30 cellular contexts compared by ENCODE assay signal in the genomic region with DNA sequence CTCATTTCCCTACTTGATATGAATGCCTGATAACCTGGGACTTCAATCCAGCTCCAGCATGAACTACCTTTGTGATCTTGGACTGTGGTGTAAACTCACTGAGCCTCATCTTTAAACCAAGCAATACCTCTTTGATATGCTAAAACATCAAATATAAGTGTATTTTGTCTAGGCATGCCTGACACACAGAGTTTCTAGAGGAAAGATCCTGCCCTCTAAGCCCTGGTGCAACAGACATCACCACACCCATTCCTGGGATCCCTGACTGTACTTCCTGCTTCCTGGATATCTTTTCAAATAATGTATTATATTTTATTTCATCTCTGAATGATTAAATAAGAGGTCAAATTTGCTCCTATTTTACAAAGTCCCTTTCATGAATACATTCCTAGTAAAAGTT. TPM values are rescaled to one million over a fixed set of nuclear protein-coding genes. Genes with fewer than 3 reads are reported as not detected.
DNase-seq lines count a peak whose midpoint lies in the region; ATAC-seq, FAIRE-seq and TF ChIP-seq lines count a peak whose summit lies in the region.
"Had no signal": no experiment of that assay in that cellular context is flagged by ENCODE, and none has a peak within 500 bp of the region (broad histone marks: within the 10 kb centered on the region; RNA-seq: fewer than 3 reads in every experiment).

No MANE protein-coding gene starts in this region.

- peak overlapping the region; percentile 50 to 63; a peak in 3 of 4 replicates for H4K8ac ChIP-seq in IMR-90 (ENCODE audit: low read depth in 2 of 2, low read length in 2 of 2)

- peak overlapping the region; percentile 79; the same call in 1 of the 2 replicates for H2BK120ac ChIP-seq in IMR-90 (ENCODE audit: low read depth, low read length)

- H3K27me3 ChIP-seq in IMR-90 (ENCODE audit: control insufficient read depth, insufficient read depth, low read length) (no peaks in the 10 kb centered on the region), bronchial epithelial cell (ENCODE audit: control insufficient read depth, insufficient read depth, low read length) (no peaks in the 10 kb centered on the region), keratinocyte (ENCODE audit: control insufficient read depth, extremely low read depth, insufficient read depth, low read length) (no peaks in the 10 kb centered on the region)
- H3K27me3 ChIP-seq: Peyer's patch, SJSA1, testis had no signal

- H2BK15ac ChIP-seq in IMR-90 (ENCODE audit: low read depth, low read length): peak overlapping the region; percentile 95; the same call in 2 of the 3 replicates

- CTCF ChIA-PET in Calu3 (lab: Charles Lee): interaction anchor here (2.0 kb wide), 1 partner anchor 76 kb away, joined by 8 read pairs; no protein-coding TSS in a partner anchor
- CTCF ChIA-PET in IMR-90 (lab: Yijun Ruan, JAX): no interaction called here

- H3K27ac Mint-ChIP-seq in Calu3 (ENCODE audit: unreplicated experiment): peak overlapping the region; percentile 94
- H3K27ac Mint-ChIP-seq: activated CD8-positive, alpha-beta T cell treated with anti-CD3 and anti-CD28 coated beads, Interleukin-2, amount 10 ng/mL, durations not matched to agents 7 days and 5 days; activated naive CD8-positive, alpha-beta T cell treated with anti-CD3 and anti-CD28 coated beads, Interleukin-2, amount 50 U/mL, for 24 hours; memory B cell; stimulated activated naive B cell treated with anti-CD40 and anti-IgM and Interleukin-4, amounts not matched to agents 10 μg/mL and 1 μg/mL and 100 μg/mL, for 72 hours; T-cell had no signal

- dilution Hi-C loops in IMR-90 (cut with HindIII; ENCODE audit: low sequenced_read_pairs, unreplicated experiment) (no loop called here), keratinocyte (cut with MboI; ENCODE audit: extremely low pct_ligation_motif_present, low sequenced_read_pairs) (no loop called here)

- no peak overlapping the region for H4K5ac ChIP-seq in IMR-90 (ENCODE audit: low read depth, low read length)

- peak overlapping the region; percentile 97 for H2BK5ac ChIP-seq in IMR-90 (ENCODE audit: low read depth, low read length, poor library complexity, severe bottlenecking)

- H3K4me3 ChIP-seq in IMR-90 (ENCODE audit: insufficient read depth, low read depth, low read length): no peak overlapping the region
- H3K4me3 ChIP-seq in bronchial epithelial cell (ENCODE audit: low read depth, low read length): no peak overlapping the region
- no peak overlapping the region for H3K4me3 ChIP-seq in keratinocyte (ENCODE audit: control insufficient read depth in 2 of 3, extremely low read depth in 1 of 3, insufficient read depth in 2 of 3, low read depth in 1 of 3, low read length in 3 of 3)
- H3K4me3 ChIP-seq: Peyer's patch, SJSA1, testis had no signal

- in situ Hi-C loops in IMR-90 (cut with MboI; ENCODE audit: low sequenced_read_pairs): no loop called here

- peak overlapping the region; percentile 5; the same call in 1 of the 2 replicates for H3K18ac ChIP-seq in IMR-90 (ENCODE audit: low read depth, low read length)

- intact Hi-C loops in Calu3 (cut with micrococcal nuclease; ENCODE audit: unreplicated experiment): loop anchor here (2.0 kb wide), 2 partner anchors 34 to 72 kb away; no protein-coding TSS in a partner anchor
- intact Hi-C loops in IMR-90 (cut with micrococcal nuclease): no loop called here

- H3K4me1 Mint-ChIP-seq in Calu3 (ENCODE audit: low read depth, unreplicated experiment): peaks cover 54% of the 10 kb centered on the region

- no peak overlapping the region for H3K56ac ChIP-seq in IMR-90 (ENCODE audit: extremely low read depth, insufficient read depth, low read length)

- H2AK5ac ChIP-seq in IMR-90 (ENCODE audit: low read depth, low read length): peak overlapping the region; percentile 70

- peak overlapping the region; percentile 38 for H3K14ac ChIP-seq in IMR-90 (replicated peaks; ENCODE audit: low read depth, low read length)

- peaks cover 16 to 29% of the 10 kb centered on the region in 2 experiments for H3K79me1 ChIP-seq in IMR-90 (ENCODE audit: low read depth in 1 of 2, low read length in 2 of 2)

- H2BK20ac ChIP-seq in IMR-90 (ENCODE audit: low read depth, low read length): peak overlapping the region; percentile 82; the same call in 1 of the 2 replicates

- peaks cover 67% of the 10 kb centered on the region for H3K36me3 Mint-ChIP-seq in Calu3 (ENCODE audit: insufficient read depth, unreplicated experiment)

- no peaks in the 10 kb centered on the region for H4K20me1 ChIP-seq in IMR-90 (ENCODE audit: insufficient read depth, low read length)
- H4K20me1 ChIP-seq in keratinocyte (ENCODE audit: control insufficient read depth, extremely low read depth, insufficient read depth, low read length): no peaks in the 10 kb centered on the region

- no peaks in the 10 kb centered on the region for H3K9me3 ChIP-seq in IMR-90 (ENCODE audit: control insufficient read depth, insufficient read depth, low read length)
- no peaks in the 10 kb centered on the region for H3K9me3 ChIP-seq in keratinocyte (ENCODE audit: control insufficient read depth, low read depth, low read length)
- H3K9me3 ChIP-seq: Peyer's patch, SJSA1, testis had no signal

- POLR2A ChIA-PET in IMR-90 (lab: Charles Lee; ENCODE audit: unreplicated experiment): no interaction called here

- H3K4me1 ChIP-seq in IMR-90 (ENCODE audit: control insufficient read depth, insufficient read depth, low read length) (peaks cover 5% of the 10 kb centered on the region; the same call in 1 of the 2 replicates), keratinocyte (ENCODE audit: control insufficient read depth, extremely low read depth, insufficient read depth, low read length) (peaks cover 32% of the 10 kb centered on the region)
- H3K4me1 ChIP-seq: Peyer's patch, testis had no signal

- TF ChIP-seq RAD21 in IMR-90 (IDR thresholded peaks at IDR 0.05; ENCODE audit: low read length): no peak

- H3K9ac ChIP-seq in IMR-90 (ENCODE audit: low read depth, low read length) (no peak overlapping the region), keratinocyte (ENCODE audit: control insufficient read depth, extremely low read depth, insufficient read depth, low read length) (no peak overlapping the region)

- H3K9me1 ChIP-seq in IMR-90 (ENCODE audit: insufficient read depth, low read length) (peaks cover 3% of the 10 kb centered on the region; the same call in 1 of the 2 replicates), keratinocyte (ENCODE audit: control insufficient read depth, extremely low read depth, insufficient read depth, low read length) (no peaks in the 10 kb centered on the region)

- H3K4me3 Mint-ChIP-seq in Calu3 (ENCODE audit: low read depth, unreplicated experiment): no peak overlapping the region
- H3K4me3 Mint-ChIP-seq: activated CD8-positive, alpha-beta T cell treated with anti-CD3 and anti-CD28 coated beads, Interleukin-2, amount 10 ng/mL, durations not matched to agents 7 days and 5 days; activated naive CD8-positive, alpha-beta T cell treated with anti-CD3 and anti-CD28 coated beads, Interleukin-2, amount 50 U/mL, for 24 hours; memory B cell; stimulated activated naive B cell treated with anti-CD40 and anti-IgM and Interleukin-4, amounts not matched to agents 10 μg/mL and 1 μg/mL and 100 μg/mL, for 72 hours; T-cell had no signal

- H3K27ac ChIP-seq in IMR-90 (ENCODE audit: insufficient read depth, low read length) (no peak overlapping the region), keratinocyte (ENCODE audit: control insufficient read depth, insufficient read depth, low read length) (peak overlapping the region; percentile 89)
- H3K27ac ChIP-seq: Peyer's patch, testis had no signal

- TF ChIP-seq CTCF in Calu3 (IDR thresholded peaks at IDR 0.05; ENCODE audit: unreplicated experiment) (no peak), IMR-90 (conservative IDR thresholded peaks at IDR 0.05; ENCODE audit: low read depth, low read length) (no peak), bronchial epithelial cell (IDR thresholded peaks at IDR 0.05; ENCODE audit: insufficient read depth, low read length, severe bottlenecking) (no peak), keratinocyte (optimal IDR thresholded peaks at IDR 0.05 in 1 of 3, IDR thresholded peaks at IDR 0.05 in 1 of 3, conservative IDR thresholded peaks at IDR 0.05 in 1 of 3; ENCODE audit: extremely low read depth in 1 of 3, insufficient read depth in 2 of 3, low read length in 3 of 3) (no peak), omental fat pad (IDR thresholded peaks at IDR 0.05) (no peak)

- BruUV-seq in Calu3 (replicated peaks; lab: Mats Ljungman, UMichigan) (no TSS peak), IMR-90 (replicated peaks; lab: Mats Ljungman, UMichigan) (no TSS peak)

- H3K23ac ChIP-seq in IMR-90 (ENCODE audit: low read depth, low read length): peak overlapping the region; percentile 79

- H3K36me3 ChIP-seq in IMR-90 (ENCODE audit: control insufficient read depth, insufficient read depth, low read length) (no peaks in the 10 kb centered on the region), bronchial epithelial cell (ENCODE audit: control insufficient read depth, insufficient read depth, low read length) (no peaks in the 10 kb centered on the region), keratinocyte (ENCODE audit: control insufficient read depth in 2 of 2, extremely low read depth in 1 of 2, insufficient read depth in 2 of 2, low read length in 2 of 2) (no peaks in the 10 kb centered on the region)
- H3K36me3 ChIP-seq: Peyer's patch, SJSA1 had no signal

- H2AFZ ChIP-seq in IMR-90 (replicated peaks; ENCODE audit: low read length, poor library complexity): no peak overlapping the region
- H2AFZ ChIP-seq in keratinocyte (ENCODE audit: control insufficient read depth, low read length): peak overlapping the region; percentile 88

- no peak for ATAC-seq in IMR-90 (ENCODE audit: low read depth)
- no peak for ATAC-seq in HG03432 (IDR thresholded peaks at IDR 0.05; ENCODE audit: unreplicated experiment)
- ATAC-seq in omental fat pad (ENCODE audit: low FRiP score): no peak
- ATAC-seq: activated CD8-positive, alpha-beta T cell treated with anti-CD3 and anti-CD28 coated beads, Interleukin-2, amount 10 ng/mL, durations not matched to agents 7 days and 5 days; activated naive CD8-positive, alpha-beta T cell treated with anti-CD3 and anti-CD28 coated beads, Interleukin-2, amount 50 U/mL, for 24 hours; naive thymus-derived CD8-positive, alpha-beta T cell; stimulated activated naive B cell treated with anti-CD40 and anti-IgM and Interleukin-4, amounts not matched to agents 10 μg/mL and 1 μg/mL and 100 μg/mL, for 72 hours; T-cell had no signal

- peak overlapping the region; percentile 54 for H3K4ac ChIP-seq in IMR-90 (ENCODE audit: low read depth, low read length)

- no peaks in the 10 kb centered on the region for H3K9me3 Mint-ChIP-seq in Calu3 (ENCODE audit: low read depth, unreplicated experiment)
- H3K9me3 Mint-ChIP-seq: naive thymus-derived CD8-positive, alpha-beta T cell; T-cell had no signal

- peak overlapping the region; percentile 44 for H2AK9ac ChIP-seq in IMR-90 (replicated peaks; ENCODE audit: low read depth, low read length, poor library complexity)

- H3K4me2 ChIP-seq in IMR-90 (ENCODE audit: low read depth, low read length) (no peak overlapping the region), keratinocyte (ENCODE audit: control insufficient read depth, extremely low read depth, insufficient read depth, low read depth, low read length) (peak overlapping the region; percentile 69)

- no peaks in the 10 kb centered on the region for H3K27me3 Mint-ChIP-seq in Calu3 (ENCODE audit: unreplicated experiment)
- H3K27me3 Mint-ChIP-seq: activated naive CD8-positive, alpha-beta T cell treated with anti-CD3 and anti-CD28 coated beads, Interleukin-2, amount 50 U/mL, for 24 hours; memory B cell; naive thymus-derived CD8-positive, alpha-beta T cell; stimulated activated naive B cell treated with anti-CD40 and anti-IgM and Interleukin-4, amounts not matched to agents 10 μg/mL and 1 μg/mL and 100 μg/mL, for 72 hours; T-cell had no signal

- no peak for FAIRE-seq in bronchial epithelial cell (lab: Jason Lieb, UNC)
- peak; percentile 75 for FAIRE-seq in keratinocyte (lab: Jason Lieb, UNC)
- FAIRE-seq: TTC549 had no signal

- peak overlapping the region; percentile 21; the same call in 1 of the 2 replicates for H4K91ac ChIP-seq in IMR-90 (ENCODE audit: insufficient read depth, low read depth, low read length)

- no peak for TF ChIP-seq POLR2A in IMR-90 (IDR thresholded peaks at IDR 0.05; ENCODE audit: low read depth, low read length)

- no peaks in the 10 kb centered on the region for H3K79me2 ChIP-seq in keratinocyte (ENCODE audit: control insufficient read depth, insufficient read depth, low read length)

- DNase-seq in Calu3: peak; percentile 17
- DNase-seq in IMR-90: no peak
- peak; percentile 92 for DNase-seq in bronchial epithelial cell (ENCODE audit: low read depth)
- DNase-seq in keratinocyte (ENCODE audit: low read depth, low spot score): no peak
- no peak for DNase-seq in NCI-H446 (lab: John Stamatoyannopoulos, UW)
- no peak for DNase-seq in omental fat pad (ENCODE audit: low spot score)
- no peak for DNase-seq in RPMI8226
- DNase-seq: activated CD4-positive, CD25-positive, alpha-beta regulatory T cell treated with anti-CD3 and anti-CD28 coated beads, Interleukin-2, amount 50 U/mL, for 72 hours; activated CD8-positive, alpha-beta T cell treated with anti-CD3 and anti-CD28 coated beads, Interleukin-2, amount 10 ng/mL, durations not matched to agents 7 days and 5 days; activated gamma-delta T cell treated with Interleukin-2 at 50 U/mL for 16 hours; activated naive CD8-positive, alpha-beta T cell treated with anti-CD3 and anti-CD28 coated beads, Interleukin-2, amount 50 U/mL, for 24 hours; activated T-cell treated with anti-CD3 and anti-CD28 coated beads for 4 hours; C1 segment of cervical spinal cord; kidney glomerular epithelial cell; MM.1S; naive thymus-derived CD8-positive, alpha-beta T cell; NCI-H1417; NCI-H2081 treated with DMSO at 0.1 percent for 48 hours; NK-92 treated with Interleukin-12 subunit alpha and Interleukin-12 subunit beta, amount 100 ng/mL, for 24 hours; Peyer's patch; retina; stimulated activated CD4-positive, alpha-beta T cell treated with anti-CD3 and anti-CD28 coated beads, Interleukin-12 subunit alpha, Interleukin-12 subunit beta, amount 100 ng/mL, for 4 hours; stimulated activated CD4-positive, alpha-beta T cell treated with anti-CD3 and anti-CD28 coated beads, Interleukin-4, amount 100 ng/mL, for 24 hours; stimulated activated naive B cell treated with anti-CD40 and anti-IgM and Interleukin-4, amounts not matched to agents 10 μg/mL and 1 μg/mL and 100 μg/mL, for 72 hours; T-cell; testis had no signal

RNA-seq across cellular contexts. Expression of a gene that starts 55.8 kb away (rescaled TPM):
- total RNA-seq in Calu3 (2022) (8.0 and 9.4 TPM in 2 replicates), IMR-90 (2012; rRNA removed) (1.3 and 1.4 TPM in 2 replicates), bronchial epithelial cell (0.26 TPM in 2 replicates), omental fat pad (1 to 10 TPM; 1.5 to 5.5 (median 3.4) TPM)
- polyA plus RNA-seq in IMR-90 (2012; rRNA removed) (2.5 and 3.6 TPM in 2 replicates), keratinocyte (0.13 to 0.19 TPM (median 0.17 TPM) in 3 replicates)
- polyA plus RNA-seq in IMR-90 (2012; cell fraction: cytosol; rRNA removed): 3.5 and 4.5 TPM in 2 replicates
- 3.9 and 4.1 TPM in 2 replicates for polyA plus RNA-seq in IMR-90 (2012; cell fraction: nucleus; rRNA removed; ENCODE audit: low replicate concordance)
- 0.35 TPM for polyA plus RNA-seq in keratinocyte (2011; ENCODE audit: low read depth)
- polyA plus RNA-seq in keratinocyte (2011; cell fraction: cytosol; rRNA removed): 0.07 and 0.09 TPM in 2 replicates
- polyA plus RNA-seq in keratinocyte (2011; cell fraction: nucleus; rRNA removed): 0.57 and 1.1 TPM in 2 replicates
- polyA plus RNA-seq in keratinocyte (2012; ENCODE audit: low replicate concordance): 0.11 and 0.18 TPM in 2 replicates
- polyA minus RNA-seq in keratinocyte: 0.43 to 2.7 TPM (median 2.7 TPM) in 3 replicates
- not detected for polyA minus RNA-seq in keratinocyte (2011; cell fraction: cytosol; rRNA and poly(A)+ RNA removed)
- polyA minus RNA-seq in keratinocyte (2011; cell fraction: nucleus; rRNA and poly(A)+ RNA removed): 2.7 and 2.8 TPM in 2 replicates

Comparison
In these comparisons a context has a peak if more than half of its experiments do, and no peak if none do; other contexts are left out.
1. DNase-seq: peak in Calu3 (single experiment) and bronchial epithelial cell (single experiment); none in IMR-90 (single experiment), keratinocyte (single experiment), NCI-H446 (0 of 2), omental fat pad (single experiment) and RPMI8226 (single experiment).